In the genomic region with DNA sequence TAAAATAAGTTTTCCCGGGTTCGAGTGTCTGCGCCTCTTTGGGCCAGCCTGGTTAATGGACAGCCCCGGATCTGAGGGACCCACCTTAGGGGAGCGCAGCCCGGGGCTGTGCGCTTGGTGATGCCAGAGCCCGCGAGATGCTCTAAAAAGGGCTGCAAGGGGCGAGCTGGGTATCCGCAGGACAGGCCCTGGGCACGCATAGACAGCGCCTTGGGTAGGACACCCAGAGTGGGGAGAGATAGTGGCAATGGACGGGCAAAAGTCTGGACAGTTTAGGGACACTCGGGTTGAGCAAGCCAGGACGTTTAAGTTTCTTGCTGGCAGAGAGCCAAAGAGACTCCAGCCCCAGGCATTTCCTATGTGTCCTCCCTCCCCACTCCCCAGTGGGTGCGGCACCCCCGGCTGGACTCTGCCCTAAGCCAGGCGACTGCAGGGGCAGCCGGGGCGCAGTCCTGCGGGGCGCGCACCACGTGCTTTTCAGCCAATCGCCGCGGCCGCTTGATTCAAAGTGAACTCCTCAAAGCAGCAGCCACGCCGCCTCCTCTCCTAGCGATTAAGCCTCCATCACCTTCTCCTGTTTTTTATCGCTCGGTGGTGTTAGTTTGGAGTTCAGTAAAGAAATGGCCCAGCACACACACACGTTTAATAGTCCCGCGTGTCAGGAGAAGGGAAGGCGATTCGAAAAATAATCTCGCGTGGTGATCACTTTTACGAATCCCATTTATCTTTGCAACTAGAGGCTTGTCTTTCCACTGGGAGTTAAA, we compare ENCODE assay signal across 8 cellular contexts. TPM values are rescaled to one million over a fixed set of nuclear protein-coding genes. Genes with fewer than 3 reads are reported as not detected.
DNase-seq lines count a peak whose midpoint lies in the region; ATAC-seq and TF ChIP-seq lines count a peak whose summit lies in the region.

No MANE protein-coding gene starts in this region.

- intact Hi-C loops in sciatic nerve (cut with DNase I) = loop anchor here (10.0 kb wide), 2 partner anchors 606 to 1046 kb away; no protein-coding TSS in a partner anchor

- H3K27me3 ChIP-seq in SK-N-SH (ENCODE audit: insufficient read depth) (no peaks in the 10 kb centered on the region), iPS-20b (ENCODE audit: insufficient read depth, low read length) (peaks cover 41% of the 10 kb centered on the region)

- H3F3A ChIP-seq in SK-N-SH (replicated peaks; ENCODE audit: insufficient read depth) = peaks cover 38% of the 10 kb centered on the region

- H3K36me3 Mint-ChIP-seq in brain = peaks cover 18% of the 10 kb centered on the region

- H3K9me3 Mint-ChIP-seq in brain = peaks cover 0 to 4% (median 0%) of the 10 kb centered on the region in 5 experiments

- TF ChIP-seq RAD21 in SK-N-SH (IDR thresholded peaks at IDR 0.05; ENCODE audit: low read length) = no peak

- peak overlapping the region; percentile 96 for H3K4me2 ChIP-seq in SK-N-SH

- H3K27ac Mint-ChIP-seq in brain = peak overlapping the region; percentile 84 to 99 (median 94)

- peak overlapping the region; percentile 93 for H2AFZ ChIP-seq in SK-N-SH (ENCODE audit: low read depth)

- peak overlapping the region; percentile 85 to 96 (median 92) for H3K4me3 Mint-ChIP-seq in brain

- 2% methylated on average over 12 of the region's 42 CpGs for WGBS in SK-N-SH (ENCODE audit: low lambda C conversion rate)

- DNase-seq in Caki2 (ENCODE audit: low read depth) = peak; percentile 85
- DNase-seq in HT-29 (ENCODE audit: low spot score) = peak; percentile 97
- peak; percentile 79 for DNase-seq in SK-N-SH
- peak; percentile 85 for DNase-seq in sciatic nerve (ENCODE audit: low spot score)
- no peak for DNase-seq in NCI-H2081 (lab: John Stamatoyannopoulos, UW)

- no peak for TF ChIP-seq EP300 in SK-N-SH (IDR thresholded peaks at IDR 0.05; ENCODE audit: borderline replicate concordance in 1 of 2, low read depth in 1 of 2, low read length in 1 of 2)

- POLR2A ChIA-PET in SK-N-SH (lab: Yijun Ruan, JAX) = no interaction called here

- ATAC-seq in GM21367 (IDR thresholded peaks at IDR 0.05; ENCODE audit: unreplicated experiment) = peak; percentile 18
- ATAC-seq in sciatic nerve = peak; percentile 76

- H3K4me1 Mint-ChIP-seq in brain = peaks cover 73% of the 10 kb centered on the region

- peaks cover 22 to 24% of the 10 kb centered on the region in 2 experiments for H3K4me1 ChIP-seq in SK-N-SH (ENCODE audit: control insufficient read depth in 1 of 2, insufficient read depth in 2 of 2, low read depth in 1 of 2, low read length in 1 of 2)
- peaks cover 8% of the 10 kb centered on the region; the same call in 1 of the 2 replicates for H3K4me1 ChIP-seq in iPS-20b (ENCODE audit: insufficient read depth, low read length)

- H3K9me3 ChIP-seq in SK-N-SH (no peaks in the 10 kb centered on the region), iPS-20b (ENCODE audit: insufficient read depth, low read depth, low read length) (no peaks in the 10 kb centered on the region)

- H3K9ac ChIP-seq in SK-N-SH = peak overlapping the region; percentile 94
- peak overlapping the region; percentile 81; the same call in 1 of the 2 replicates for H3K9ac ChIP-seq in iPS-20b (ENCODE audit: low read depth, low read length)

- CTCF ChIA-PET in SK-N-SH (lab: Yijun Ruan, JAX) = interaction anchor here (0.5 to 9.2 kb wide), 65 partner anchors 9 to 754 kb away, joined by 3 to 124 read pairs (median 4); no protein-coding TSS in a partner anchor

- H4K20me1 ChIP-seq in SK-N-SH (ENCODE audit: insufficient read depth) = peaks cover 27% of the 10 kb centered on the region

- H3K9me2 ChIP-seq in SK-N-SH = no peaks in the 10 kb centered on the region

- TF ChIP-seq CTCF in SK-N-SH (IDR thresholded peaks at IDR 0.05) = no peak
- no peak for TF ChIP-seq CTCF in brain (conservative IDR thresholded peaks at IDR 0.05)

- peaks cover 0 to 5% of the 10 kb centered on the region in 2 experiments for H3K36me3 ChIP-seq in SK-N-SH (replicated peaks in 1 of 2; ENCODE audit: control insufficient read depth in 1 of 2, insufficient read depth in 2 of 2, low read length in 1 of 2)
- H3K36me3 ChIP-seq in iPS-20b (ENCODE audit: insufficient read depth, low read depth, low read length) = no peaks in the 10 kb centered on the region

- in situ Hi-C loops in Caki2 (cut with HindIII; ENCODE audit: low pct_unique_long_range_greater_than_20kb, low sequenced_read_pairs) = no loop called here

- H3K79me2 ChIP-seq in SK-N-SH (ENCODE audit: insufficient read depth) = peaks cover 42% of the 10 kb centered on the region

- peaks cover 24% of the 10 kb centered on the region for H3K27me3 Mint-ChIP-seq in brain

- H3K27ac ChIP-seq in SK-N-SH (ENCODE audit: low read depth in 2 of 2, low read length in 1 of 2) (peak overlapping the region; percentile 90 to 94), iPS-20b (ENCODE audit: low read length) (no peak overlapping the region)

- H3K4me3 ChIP-seq in SK-N-SH (ENCODE audit: low read depth in 2 of 2, low read length in 1 of 2) (peak overlapping the region; percentile 84 to 87), iPS-20b (ENCODE audit: low read length) (peak overlapping the region; percentile 89)

TF ChIP-seq in SK-N-SH, 30 proteins besides CTCF, POLR2A, EP300 and RAD21 (continues in another document):
- peak; percentile 98 for TF ChIP-seq FOXM1 (IDR thresholded peaks at IDR 0.05; ENCODE audit: low read depth)
- peak; percentile 89 for TF ChIP-seq NFIC (IDR thresholded peaks at IDR 0.05; ENCODE audit: borderline replicate concordance)
- TF ChIP-seq MAX (IDR thresholded peaks at IDR 0.05; ENCODE audit: low read depth) = peak; percentile 95
- peak; percentile 27; the same call in 1 of the 2 replicates for TF ChIP-seq POLR2AphosphoS5 (IDR thresholded peaks at IDR 0.05; ENCODE audit: low read depth, low read length)
- TF ChIP-seq FOSL2 (IDR thresholded peaks at IDR 0.05; ENCODE audit: borderline replicate concordance, low read depth) = no peak
- peak; percentile 13; the same call in 1 of the 2 replicates for TF ChIP-seq TEAD4 (IDR thresholded peaks at IDR 0.05; ENCODE audit: borderline replicate concordance, insufficient read depth)
- TF ChIP-seq, protein P1, sequence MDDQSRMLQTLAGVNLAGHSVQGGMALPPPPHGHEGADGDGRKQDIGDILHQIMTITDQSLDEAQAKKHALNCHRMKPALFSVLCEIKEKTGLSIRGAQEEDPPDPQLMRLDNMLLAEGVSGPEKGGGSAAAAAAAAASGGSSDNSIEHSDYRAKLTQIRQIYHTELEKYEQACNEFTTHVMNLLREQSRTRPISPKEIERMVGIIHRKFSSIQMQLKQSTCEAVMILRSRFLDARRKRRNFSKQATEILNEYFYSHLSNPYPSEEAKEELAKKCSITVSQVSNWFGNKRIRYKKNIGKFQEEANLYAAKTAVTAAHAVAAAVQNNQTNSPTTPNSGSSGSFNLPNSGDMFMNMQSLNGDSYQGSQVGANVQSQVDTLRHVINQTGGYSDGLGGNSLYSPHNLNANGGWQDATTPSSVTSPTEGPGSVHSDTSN (IDR thresholded peaks at IDR 0.05) = 0 out of 2 replicates have a peak, but pooled peaks have one; percentile 15
- TF ChIP-seq MXI1 (IDR thresholded peaks at IDR 0.05; ENCODE audit: low read depth, low read length) = peak; percentile 91
- TF ChIP-seq YY1 (IDR thresholded peaks at IDR 0.05; ENCODE audit: low read depth) = no peak
- peak; percentile 47 for TF ChIP-seq USF2 (IDR thresholded peaks at IDR 0.05; ENCODE audit: borderline replicate concordance, low read depth, low read length)

RNA-seq across cellular contexts. Expression of gene ENC1, which starts 0.7 kb away (rescaled TPM):
- 10.6 and 27.2 TPM in 2 replicates for total RNA-seq in Caki2 (2014; rRNA removed; shearing (Covaris generic); ENCODE audit: low replicate concordance)
- 397 and 427 TPM in 2 replicates for total RNA-seq in HT-29 (2014; rRNA removed; shearing (Covaris generic))
- 20.3 and 23.9 TPM in 2 replicates for polyA plus RNA-seq in SK-N-SH (2012; rRNA removed)
- 13.5 and 15.1 TPM in 2 replicates for polyA plus RNA-seq in SK-N-SH (2012; cell fraction: cytosol; rRNA removed)
- polyA plus RNA-seq in SK-N-SH (2012; cell fraction: nucleus; rRNA removed) = 57.1 and 64.1 TPM in 2 replicates
- 156 TPM for polyA plus RNA-seq in brain (ENCODE audit: insufficient read depth, low read depth, low replicate concordance)
- 6.6 TPM for total RNA-seq in sciatic nerve

RNA-seq across cellular contexts. Expression of gene HEXB, which starts 43.8 kb away (rescaled TPM):
- total RNA-seq in Caki2 (2014; rRNA removed; shearing (Covaris generic); ENCODE audit: low replicate concordance) = 119 and 151 TPM in 2 replicates
- total RNA-seq in HT-29 (2014; rRNA removed; shearing (Covaris generic)) = 224 and 238 TPM in 2 replicates
- polyA plus RNA-seq in SK-N-SH (2012; rRNA removed) (75.8 and 80.0 TPM in 2 replicates), brain (ENCODE audit: insufficient read depth, low read depth, low replicate concordance) (33.4 TPM)
- polyA plus RNA-seq in SK-N-SH (2012; cell fraction: cytosol; rRNA removed) = 101 and 149 TPM in 2 replicates
- polyA plus RNA-seq in SK-N-SH (2012; cell fraction: nucleus; rRNA removed) = 50.7 and 56.8 TPM in 2 replicates
- 103 TPM for total RNA-seq in sciatic nerve

Comparison
In these comparisons a context has a peak if more than half of its experiments do, and no peak if none do; other contexts are left out.
1. DNase-seq: peak in Caki2 (single experiment), HT-29 (single experiment), SK-N-SH (single experiment) and sciatic nerve (single experiment); none in NCI-H2081 (0 of 2).
2. RNA of gene ENC1, which starts 0.7 kb away (total RNA-seq): 397 to 427 TPM in HT-29; 10.6 to 27.2 TPM in Caki2 and 6.6 TPM in sciatic nerve (single experiment); every median in the first group is over 10 times any median in the second.